Comparison of ENCODE assay signal across 8 cellular contexts in genomic region chr13:114131581-114132418, GRCh38. TPM values are rescaled to one million over a fixed set of nuclear protein-coding genes. Genes with fewer than 3 reads are reported as not detected.
A peak's percentile ranks its signal among the peaks of the same experiment; 100 is the strongest.
DNase-seq lines count a peak whose midpoint lies in the region; ATAC-seq and TF ChIP-seq lines count a peak whose summit lies in the region.

No MANE protein-coding gene starts in this region.

- intact Hi-C loops in CD4-positive, alpha-beta memory T cell (cut with micrococcal nuclease): loop anchor here (1.0 to 5.0 kb wide), 2 partner anchors 95 to 314 kb away; no protein-coding TSS in a partner anchor
- intact Hi-C loops in right cardiac atrium (cut with DNase I) (no loop called here), sigmoid colon (cut with DNase I) (loop anchor here (1.0 to 5.0 kb wide), 3 partner anchors 66 to 99 kb away; no protein-coding TSS in a partner anchor)

- H3K36me3 Mint-ChIP-seq in CD4-positive, alpha-beta memory T cell: peaks cover 28 to 37% of the 10 kb centered on the region in 2 donors
- peaks cover 14 to 30% of the 10 kb centered on the region in 2 donors for H3K36me3 Mint-ChIP-seq in activated naive CD4-positive, alpha-beta T cell treated with anti-CD3 and anti-CD28 coated beads, Interleukin-2, amount 50 U/mL, for 72 hours

- peak overlapping the region; percentile 67 to 100 (median 100) for H3K4me3 Mint-ChIP-seq in CD4-positive, alpha-beta memory T cell

- peak in 4 of 5 donors; percentile 39 to 68 (median 52) for DNase-seq in CD4-positive, alpha-beta memory T cell
- no peak for DNase-seq in LNCaP clone FGC (ENCODE audit: low read depth)
- DNase-seq in activated naive CD4-positive, alpha-beta T cell treated with anti-CD3 and anti-CD28 coated beads, Interleukin-2, amount 50 U/mL, for 72 hours (ENCODE audit: low spot score in 2 of 2): no peak
- DNase-seq in right cardiac atrium: peak; percentile 33 to 79 (median 70)
- DNase-seq in sigmoid colon: no peak
- no peak for DNase-seq in HuH-7.5 (ENCODE audit: low spot score)

- peaks cover 4% of the 10 kb centered on the region for H3K36me3 ChIP-seq in CD4-positive, alpha-beta memory T cell (ENCODE audit: insufficient read depth, low read length)
- no peaks in the 10 kb centered on the region for H3K36me3 ChIP-seq in sigmoid colon

- H3K4me1 ChIP-seq in CD4-positive, alpha-beta memory T cell (ENCODE audit: insufficient read depth, low read length): peaks cover 52% of the 10 kb centered on the region
- H3K4me1 ChIP-seq in right cardiac atrium (ENCODE audit: control insufficient read depth, insufficient read depth, low read length) (peaks cover 17% of the 10 kb centered on the region), sigmoid colon (peaks cover 0 to 47% (median 38%) of the 10 kb centered on the region in 4 donors)

- peak overlapping the region; percentile 74 for H3K27ac ChIP-seq in CD4-positive, alpha-beta memory T cell (ENCODE audit: low read depth, low read length)
- H3K27ac ChIP-seq in right cardiac atrium (ENCODE audit: low read length) (peak overlapping the region; percentile 79), sigmoid colon (peak overlapping the region; percentile 74 to 88 (median 84))

- WGBS in right cardiac atrium: under 1% methylated on average over 95 of the region's 95 CpGs
- 1% methylated on average over 95 of the region's 95 CpGs for WGBS in sigmoid colon, 2 donors

- no peak for TF ChIP-seq CTCF in LNCaP clone FGC (IDR thresholded peaks at IDR 0.05; ENCODE audit: control insufficient read depth, extremely low read depth, insufficient read depth)
- no peak for TF ChIP-seq CTCF in sigmoid colon (IDR thresholded peaks at IDR 0.05)

- no peak for TF ChIP-seq POLR2A in sigmoid colon (IDR thresholded peaks at IDR 0.05)

- no peaks in the 10 kb centered on the region for H3K9me3 ChIP-seq in CD4-positive, alpha-beta memory T cell (ENCODE audit: control insufficient read depth in 1 of 2, low read length in 2 of 2)
- H3K9me3 ChIP-seq in right cardiac atrium (ENCODE audit: control insufficient read depth, low read length) (no peaks in the 10 kb centered on the region), sigmoid colon (no peaks in the 10 kb centered on the region)

- ATAC-seq in GM21390 (IDR thresholded peaks at IDR 0.05; ENCODE audit: unreplicated experiment): peak; percentile 2
- peak; percentile 3 to 7 for ATAC-seq in activated naive CD4-positive, alpha-beta T cell treated with anti-CD3 and anti-CD28 coated beads, Interleukin-2, amount 50 U/mL, for 72 hours
- peak; percentile 9 to 18 for ATAC-seq in right cardiac atrium
- ATAC-seq in GM18517 (IDR thresholded peaks at IDR 0.05; ENCODE audit: unreplicated experiment): no peak

- H3K27me3 ChIP-seq in CD4-positive, alpha-beta memory T cell (ENCODE audit: insufficient read depth, low read length): no peaks in the 10 kb centered on the region
- H3K27me3 ChIP-seq in right cardiac atrium (ENCODE audit: control insufficient read depth, insufficient read depth) (no peaks in the 10 kb centered on the region), sigmoid colon (no peaks in the 10 kb centered on the region)

- H3K4me1 Mint-ChIP-seq in CD4-positive, alpha-beta memory T cell: peaks cover 39 to 74% (median 63%) of the 10 kb centered on the region in 4 donors

- H3K27me3 Mint-ChIP-seq in CD4-positive, alpha-beta memory T cell: no peaks in the 10 kb centered on the region

- no peak for TF ChIP-seq EP300 in sigmoid colon (IDR thresholded peaks at IDR 0.05)

- CTCF ChIA-PET in CD4-positive, alpha-beta memory T cell (lab: Charles Lee; ENCODE audit: partially characterized antibody): interaction anchor here (0.8 to 1.7 kb wide), 9 partner anchors 13 to 105 kb away, joined by 3 to 11 read pairs (median 3); no protein-coding TSS in a partner anchor

- peak overlapping the region; percentile 87 to 100 (median 98) for H3K27ac Mint-ChIP-seq in CD4-positive, alpha-beta memory T cell
- H3K27ac Mint-ChIP-seq in activated naive CD4-positive, alpha-beta T cell treated with anti-CD3 and anti-CD28 coated beads, Interleukin-2, amount 50 U/mL, for 72 hours: peak overlapping the region; percentile 97 to 99

- H3K9me3 Mint-ChIP-seq in CD4-positive, alpha-beta memory T cell: peaks cover 0 to 4% (median 0%) of the 10 kb centered on the region in 8 donors
- H3K9me3 Mint-ChIP-seq in activated naive CD4-positive, alpha-beta T cell treated with anti-CD3 and anti-CD28 coated beads, Interleukin-2, amount 50 U/mL, for 72 hours: peaks cover 0 to 5% of the 10 kb centered on the region in 2 donors

- H3K4me3 ChIP-seq in CD4-positive, alpha-beta memory T cell (ENCODE audit: low read length in 2 of 2): peak overlapping the region; percentile 92 to 93
- H3K4me3 ChIP-seq in LNCaP clone FGC (ENCODE audit: low read depth, low read length) (peak overlapping the region; percentile 61), right cardiac atrium (ENCODE audit: low read length) (peak overlapping the region; percentile 80), sigmoid colon (peak overlapping the region; percentile 58 to 97 (median 76))

- POLR2A ChIA-PET in CD4-positive, alpha-beta memory T cell (lab: Charles Lee; ENCODE audit: partially characterized antibody): interaction anchor here (0.6 to 9.5 kb wide), 27 partner anchors 9 to 116 kb away, joined by 3 to 170 read pairs (median 7); no protein-coding TSS in a partner anchor

RNA-seq across cellular contexts. Expression of gene RASA3, which starts 0.6 kb away (rescaled TPM):
- 100 to 1,000 TPM; 171 to 174 TPM for total RNA-seq in CD4-positive, alpha-beta memory T cell
- 100 to 1,000 TPM in 1 of 2 donors, 10 to 100 TPM in 1; 65.5 to 141 TPM for polyA plus RNA-seq in CD4-positive, alpha-beta memory T cell
- total RNA-seq in activated naive CD4-positive, alpha-beta T cell treated with anti-CD3 and anti-CD28 coated beads, Interleukin-2, amount 50 U/mL, for 72 hours: 10 to 100 TPM; 39.4 to 44.1 TPM
- total RNA-seq in right cardiac atrium (10 to 100 TPM in 3 of 4 donors, 1 to 10 TPM in 1; 9.4 to 15.5 (median 11.8) TPM), sigmoid colon (10 to 100 TPM; 15.0 to 22.4 (median 17.8) TPM)
- polyA plus RNA-seq in right cardiac atrium (7.4 TPM), sigmoid colon (10 to 100 TPM in 1 of 3 donors, 1 to 10 TPM in 2; 4.2 to 16.9 (median 5.4) TPM)

RNA-seq across cellular contexts. Expression of gene CFAP97D2, which starts 47.3 kb away (rescaled TPM):
- not detected for total RNA-seq in CD4-positive, alpha-beta memory T cell
- not detected for polyA plus RNA-seq in CD4-positive, alpha-beta memory T cell
- not detected for total RNA-seq in activated naive CD4-positive, alpha-beta T cell treated with anti-CD3 and anti-CD28 coated beads, Interleukin-2, amount 50 U/mL, for 72 hours
- not detected for total RNA-seq in right cardiac atrium
- not detected for polyA plus RNA-seq in right cardiac atrium
- total RNA-seq in sigmoid colon: not detected
- under 1 TPM in 1 of 3 donors, not detected in 2; 0.04 TPM for polyA plus RNA-seq in sigmoid colon

Comparison
In these comparisons a context has a peak if more than half of its experiments do, and no peak if none do; other contexts are left out.
1. DNase-seq: peak in CD4-positive, alpha-beta memory T cell (4 of 5) and right cardiac atrium (3 of 3); none in LNCaP clone FGC (single experiment), activated naive CD4-positive, alpha-beta T cell treated with anti-CD3 and anti-CD28 coated beads, Interleukin-2, amount 50 U/mL, for 72 hours (0 of 2), sigmoid colon (single experiment) and HuH-7.5 (single experiment).
2. intact Hi-C loops: an anchor here in CD4-positive, alpha-beta memory T cell (1.0 to 5.0 kb wide) and sigmoid colon (1.0 to 5.0 kb wide); none called in right cardiac atrium.
3. Peak in every context shown above with its lines, with median percentiles within 50 percentile points of each other: H3K27ac ChIP-seq and H3K4me3 ChIP-seq.